Comparison of ENCODE assay signal across 10 cellular contexts in genomic region chr5:68740204-68740910, GRCh38.
DNase-seq lines count a peak whose midpoint lies in the region; ATAC-seq and TF ChIP-seq lines count a peak whose summit lies in the region.
"Had no signal": no experiment of that assay in that cellular context is flagged by ENCODE, and none has a peak within 500 bp of the region (broad histone marks: within the 10 kb centered on the region; RNA-seq: fewer than 3 reads in every experiment).

No MANE protein-coding gene starts in this region.

- in situ Hi-C loops in G401 (cut with HindIII; ENCODE audit: low sequenced_read_pairs): no loop called here

- H3K4me1 ChIP-seq in parathyroid adenoma: peaks cover 68% of the 10 kb centered on the region

- no peaks in the 10 kb centered on the region for H3K27me3 ChIP-seq in parathyroid adenoma (ENCODE audit: control insufficient read depth, insufficient read depth, low read length)

- no peaks in the 10 kb centered on the region for H3K79me2 ChIP-seq in parathyroid adenoma

- H3K9me3 ChIP-seq in parathyroid adenoma (ENCODE audit: control insufficient read depth, low read length): no peaks in the 10 kb centered on the region

- peak overlapping the region; percentile 31 for H2AFZ ChIP-seq in parathyroid adenoma

- no peak for TF ChIP-seq CTCF in parathyroid adenoma (IDR thresholded peaks at IDR 0.05)

- no peak overlapping the region for H3K9ac ChIP-seq in parathyroid adenoma

- no peaks in the 10 kb centered on the region for H3K36me3 ChIP-seq in parathyroid adenoma (ENCODE audit: control insufficient read depth, insufficient read depth, low read length)

- ATAC-seq in GM21825 (IDR thresholded peaks at IDR 0.05; ENCODE audit: unreplicated experiment): peak; percentile 81
- ATAC-seq in HG03520 (IDR thresholded peaks at IDR 0.05; ENCODE audit: unreplicated experiment): peak; percentile 57
- ATAC-seq: Right ventricle myocardium inferior had no signal

- H3K27ac ChIP-seq in parathyroid adenoma: peak overlapping the region; percentile 57

- no peak overlapping the region for H3K4me3 ChIP-seq in parathyroid adenoma (ENCODE audit: low read depth, low read length)

- DNase-seq in NCI-H2171 treated with DMSO at 0.1 percent for 48 hours (lab: John Stamatoyannopoulos, UW): peak; percentile 13
- DNase-seq in NCI-H2171 (lab: John Stamatoyannopoulos, UW): no peak
- no peak for DNase-seq in G401 (ENCODE audit: low spot score)
- no peak for DNase-seq in globus pallidus (ENCODE audit: low spot score)
- no peak for DNase-seq in NCI-H2081 (lab: John Stamatoyannopoulos, UW)
- DNase-seq: mesenchymal stem cell had no signal

- H3K4me2 ChIP-seq in parathyroid adenoma (ENCODE audit: low read length): no peak overlapping the region
